In the genomic region with DNA sequence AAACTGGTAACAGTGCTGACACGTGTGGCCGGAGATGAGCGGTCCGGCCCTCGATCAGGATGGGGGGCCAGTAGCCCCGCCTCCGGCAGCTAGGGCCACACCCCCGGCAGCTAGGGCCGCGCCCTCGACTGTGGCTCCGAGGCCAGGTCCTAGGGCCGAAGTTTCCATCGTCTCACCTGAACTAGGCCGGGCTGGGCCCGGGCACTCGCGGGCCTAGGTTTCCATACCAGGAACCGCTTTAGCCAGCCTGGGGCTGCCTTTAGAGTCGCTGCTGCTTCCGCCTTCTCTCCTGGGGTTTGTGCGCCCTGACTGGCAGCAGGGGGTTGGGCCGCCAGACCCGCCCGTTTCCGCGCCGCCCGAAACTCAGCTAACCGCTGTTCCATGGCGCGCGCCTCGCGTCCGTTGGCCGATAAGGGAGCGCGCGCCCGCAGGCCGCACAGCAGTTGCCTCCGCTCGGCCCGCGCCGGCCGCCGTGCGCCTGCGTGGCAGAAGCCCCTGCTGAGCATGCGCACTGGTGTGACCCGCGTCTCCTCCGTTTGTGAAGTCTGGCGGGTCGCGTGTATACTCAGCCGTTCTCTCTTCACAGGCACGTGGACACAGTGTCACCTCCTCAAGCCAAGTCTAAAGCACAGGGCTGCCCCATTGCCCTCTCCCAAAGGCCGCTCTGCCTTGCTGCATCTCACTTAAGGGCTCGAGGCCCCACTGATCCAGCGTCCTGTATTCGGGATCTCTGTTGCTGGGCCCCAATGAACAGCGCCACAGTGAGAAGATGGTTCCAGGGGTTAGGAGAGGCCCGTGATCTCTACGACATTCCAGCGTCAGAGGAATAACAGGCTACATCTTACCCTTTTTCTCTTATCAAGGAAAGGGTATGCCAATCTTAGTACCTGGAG, we compare ENCODE assay signal across 1 cellular context.
TF ChIP-seq lines count a peak whose summit lies in the region.

A gene with protein sequence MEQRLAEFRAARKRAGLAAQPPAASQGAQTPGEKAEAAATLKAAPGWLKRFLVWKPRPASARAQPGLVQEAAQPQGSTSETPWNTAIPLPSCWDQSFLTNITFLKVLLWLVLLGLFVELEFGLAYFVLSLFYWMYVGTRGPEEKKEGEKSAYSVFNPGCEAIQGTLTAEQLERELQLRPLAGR (minus strand): TSS at position 480 of the 893 bp plus-strand sequence. CDS start 97 bp downstream, at position 383.

TF ChIP-seq in GM12878, 131 proteins besides CTCF, POLR2A, EP300 and RAD21 (continued from another document and continues in another):
- TF ChIP-seq, protein P1, sequence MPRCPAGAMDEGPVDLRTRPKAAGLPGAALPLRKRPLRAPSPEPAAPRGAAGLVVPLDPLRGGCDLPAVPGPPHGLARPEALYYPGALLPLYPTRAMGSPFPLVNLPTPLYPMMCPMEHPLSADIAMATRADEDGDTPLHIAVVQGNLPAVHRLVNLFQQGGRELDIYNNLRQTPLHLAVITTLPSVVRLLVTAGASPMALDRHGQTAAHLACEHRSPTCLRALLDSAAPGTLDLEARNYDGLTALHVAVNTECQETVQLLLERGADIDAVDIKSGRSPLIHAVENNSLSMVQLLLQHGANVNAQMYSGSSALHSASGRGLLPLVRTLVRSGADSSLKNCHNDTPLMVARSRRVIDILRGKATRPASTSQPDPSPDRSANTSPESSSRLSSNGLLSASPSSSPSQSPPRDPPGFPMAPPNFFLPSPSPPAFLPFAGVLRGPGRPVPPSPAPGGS (IDR thresholded peaks at IDR 0.05; ENCODE audit: borderline replicate concordance, insufficient read depth, low read depth, low read length, poor library complexity, severe bottlenecking) = no peak
- TF ChIP-seq, protein P2, sequence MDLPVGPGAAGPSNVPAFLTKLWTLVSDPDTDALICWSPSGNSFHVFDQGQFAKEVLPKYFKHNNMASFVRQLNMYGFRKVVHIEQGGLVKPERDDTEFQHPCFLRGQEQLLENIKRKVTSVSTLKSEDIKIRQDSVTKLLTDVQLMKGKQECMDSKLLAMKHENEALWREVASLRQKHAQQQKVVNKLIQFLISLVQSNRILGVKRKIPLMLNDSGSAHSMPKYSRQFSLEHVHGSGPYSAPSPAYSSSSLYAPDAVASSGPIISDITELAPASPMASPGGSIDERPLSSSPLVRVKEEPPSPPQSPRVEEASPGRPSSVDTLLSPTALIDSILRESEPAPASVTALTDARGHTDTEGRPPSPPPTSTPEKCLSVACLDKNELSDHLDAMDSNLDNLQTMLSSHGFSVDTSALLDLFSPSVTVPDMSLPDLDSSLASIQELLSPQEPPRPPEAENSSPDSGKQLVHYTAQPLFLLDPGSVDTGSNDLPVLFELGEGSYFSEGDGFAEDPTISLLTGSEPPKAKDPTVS (IDR thresholded peaks at IDR 0.05; ENCODE audit: low read depth, low read length) = no peak
- 0 out of 2 replicates have a peak, but pooled peaks have one; percentile 11 for TF ChIP-seq MTA2 (IDR thresholded peaks at IDR 0.05; ENCODE audit: low read depth)
- TF ChIP-seq, protein P3, sequence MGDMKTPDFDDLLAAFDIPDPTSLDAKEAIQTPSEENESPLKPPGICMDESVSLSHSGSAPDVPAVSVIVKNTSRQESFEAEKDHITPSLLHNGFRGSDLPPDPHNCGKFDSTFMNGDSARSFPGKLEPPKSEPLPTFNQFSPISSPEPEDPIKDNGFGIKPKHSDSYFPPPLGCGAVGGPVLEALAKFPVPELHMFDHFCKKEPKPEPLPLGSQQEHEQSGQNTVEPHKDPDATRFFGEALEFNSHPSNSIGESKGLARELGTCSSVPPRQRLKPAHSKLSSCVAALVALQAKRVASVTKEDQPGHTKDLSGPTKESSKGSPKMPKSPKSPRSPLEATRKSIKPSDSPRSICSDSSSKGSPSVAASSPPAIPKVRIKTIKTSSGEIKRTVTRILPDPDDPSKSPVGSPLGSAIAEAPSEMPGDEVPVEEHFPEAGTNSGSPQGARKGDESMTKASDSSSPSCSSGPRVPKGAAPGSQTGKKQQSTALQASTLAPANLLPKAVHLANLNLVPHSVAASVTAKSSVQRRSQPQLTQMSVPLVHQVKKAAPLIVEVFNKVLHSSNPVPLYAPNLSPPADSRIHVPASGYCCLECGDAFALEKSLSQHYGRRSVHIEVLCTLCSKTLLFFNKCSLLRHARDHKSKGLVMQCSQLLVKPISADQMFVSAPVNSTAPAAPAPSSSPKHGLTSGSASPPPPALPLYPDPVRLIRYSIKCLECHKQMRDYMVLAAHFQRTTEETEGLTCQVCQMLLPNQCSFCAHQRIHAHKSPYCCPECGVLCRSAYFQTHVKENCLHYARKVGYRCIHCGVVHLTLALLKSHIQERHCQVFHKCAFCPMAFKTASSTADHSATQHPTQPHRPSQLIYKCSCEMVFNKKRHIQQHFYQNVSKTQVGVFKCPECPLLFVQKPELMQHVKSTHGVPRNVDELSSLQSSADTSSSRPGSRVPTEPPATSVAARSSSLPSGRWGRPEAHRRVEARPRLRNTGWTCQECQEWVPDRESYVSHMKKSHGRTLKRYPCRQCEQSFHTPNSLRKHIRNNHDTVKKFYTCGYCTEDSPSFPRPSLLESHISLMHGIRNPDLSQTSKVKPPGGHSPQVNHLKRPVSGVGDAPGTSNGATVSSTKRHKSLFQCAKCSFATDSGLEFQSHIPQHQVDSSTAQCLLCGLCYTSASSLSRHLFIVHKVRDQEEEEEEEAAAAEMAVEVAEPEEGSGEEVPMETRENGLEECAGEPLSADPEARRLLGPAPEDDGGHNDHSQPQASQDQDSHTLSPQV (IDR thresholded peaks at IDR 0.05) = no peak
- no peak for TF ChIP-seq ETV6 (conservative IDR thresholded peaks at IDR 0.05 in 1 of 2, IDR thresholded peaks at IDR 0.05 in 1 of 2; ENCODE audit: borderline replicate concordance in 1 of 2, low read depth in 1 of 2)
- TF ChIP-seq, protein P4, sequence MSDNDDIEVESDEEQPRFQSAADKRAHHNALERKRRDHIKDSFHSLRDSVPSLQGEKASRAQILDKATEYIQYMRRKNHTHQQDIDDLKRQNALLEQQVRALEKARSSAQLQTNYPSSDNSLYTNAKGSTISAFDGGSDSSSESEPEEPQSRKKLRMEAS (IDR thresholded peaks at IDR 0.05; ENCODE audit: low read depth, low read length) = peak; percentile 70
- no peak for TF ChIP-seq WRNIP1 (IDR thresholded peaks at IDR 0.05; ENCODE audit: borderline replicate concordance, low read depth, low read length)
- TF ChIP-seq BCL11A (IDR thresholded peaks at IDR 0.05; ENCODE audit: low read depth, low read length) = no peak; the same call in 1 of the 2 replicates
- no peak for TF ChIP-seq FOXK2 (IDR thresholded peaks at IDR 0.05)
- TF ChIP-seq CBX5 (IDR thresholded peaks at IDR 0.05; ENCODE audit: low read depth) = no peak
- TF ChIP-seq, protein P5, sequence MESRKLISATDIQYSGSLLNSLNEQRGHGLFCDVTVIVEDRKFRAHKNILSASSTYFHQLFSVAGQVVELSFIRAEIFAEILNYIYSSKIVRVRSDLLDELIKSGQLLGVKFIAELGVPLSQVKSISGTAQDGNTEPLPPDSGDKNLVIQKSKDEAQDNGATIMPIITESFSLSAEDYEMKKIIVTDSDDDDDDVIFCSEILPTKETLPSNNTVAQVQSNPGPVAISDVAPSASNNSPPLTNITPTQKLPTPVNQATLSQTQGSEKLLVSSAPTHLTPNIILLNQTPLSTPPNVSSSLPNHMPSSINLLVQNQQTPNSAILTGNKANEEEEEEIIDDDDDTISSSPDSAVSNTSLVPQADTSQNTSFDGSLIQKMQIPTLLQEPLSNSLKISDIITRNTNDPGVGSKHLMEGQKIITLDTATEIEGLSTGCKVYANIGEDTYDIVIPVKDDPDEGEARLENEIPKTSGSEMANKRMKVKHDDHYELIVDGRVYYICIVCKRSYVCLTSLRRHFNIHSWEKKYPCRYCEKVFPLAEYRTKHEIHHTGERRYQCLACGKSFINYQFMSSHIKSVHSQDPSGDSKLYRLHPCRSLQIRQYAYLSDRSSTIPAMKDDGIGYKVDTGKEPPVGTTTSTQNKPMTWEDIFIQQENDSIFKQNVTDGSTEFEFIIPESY (IDR thresholded peaks at IDR 0.05) = no peak
- TF ChIP-seq EGR1 (IDR thresholded peaks at IDR 0.05; ENCODE audit: borderline replicate concordance in 1 of 2, low read depth in 2 of 2, low read length in 2 of 2) = no peak
- peak; percentile 90 for TF ChIP-seq DPF2 (IDR thresholded peaks at IDR 0.05)
- no peak for TF ChIP-seq SIX5 (IDR thresholded peaks at IDR 0.05; ENCODE audit: low read depth, low read length, severe bottlenecking)
- no peak for TF ChIP-seq YBX1 (IDR thresholded peaks at IDR 0.05)
- no peak for TF ChIP-seq IRF4 (IDR thresholded peaks at IDR 0.05; ENCODE audit: low read depth, low read length)
- no peak for TF ChIP-seq POLR2AphosphoS2 (IDR thresholded peaks at IDR 0.05; ENCODE audit: low read depth, low read length)
- no peak for TF ChIP-seq SUPT20H (IDR thresholded peaks at IDR 0.05; ENCODE audit: borderline replicate concordance, control insufficient read depth, low read depth, low read length)
- TF ChIP-seq ZNF274 (IDR thresholded peaks at IDR 0.05; ENCODE audit: insufficient read depth, insufficient read length) = no peak
- TF ChIP-seq CREB1 (IDR thresholded peaks at IDR 0.05; ENCODE audit: low read depth) = peak; percentile 39; the same call in 1 of the 2 replicates
- TF ChIP-seq RB1 (IDR thresholded peaks at IDR 0.05; ENCODE audit: borderline replicate concordance) = peak; percentile 97
- peak; percentile 40; the same call in 1 of the 2 replicates for TF ChIP-seq RFX5 (IDR thresholded peaks at IDR 0.05; ENCODE audit: low read depth, low read length)
- TF ChIP-seq PAX5 (IDR thresholded peaks at IDR 0.05; ENCODE audit: borderline replicate concordance, low read depth, low read length) = no peak
- TF ChIP-seq SRF (IDR thresholded peaks at IDR 0.05; ENCODE audit: low read depth in 2 of 2, low read length in 2 of 2) = no peak
- TF ChIP-seq SMAD5 (IDR thresholded peaks at IDR 0.05; ENCODE audit: low read depth) = no peak
- TF ChIP-seq, protein P6, sequence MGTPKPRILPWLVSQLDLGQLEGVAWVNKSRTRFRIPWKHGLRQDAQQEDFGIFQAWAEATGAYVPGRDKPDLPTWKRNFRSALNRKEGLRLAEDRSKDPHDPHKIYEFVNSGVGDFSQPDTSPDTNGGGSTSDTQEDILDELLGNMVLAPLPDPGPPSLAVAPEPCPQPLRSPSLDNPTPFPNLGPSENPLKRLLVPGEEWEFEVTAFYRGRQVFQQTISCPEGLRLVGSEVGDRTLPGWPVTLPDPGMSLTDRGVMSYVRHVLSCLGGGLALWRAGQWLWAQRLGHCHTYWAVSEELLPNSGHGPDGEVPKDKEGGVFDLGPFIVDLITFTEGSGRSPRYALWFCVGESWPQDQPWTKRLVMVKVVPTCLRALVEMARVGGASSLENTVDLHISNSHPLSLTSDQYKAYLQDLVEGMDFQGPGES (IDR thresholded peaks at IDR 0.05) = no peak
- TF ChIP-seq, protein P7, sequence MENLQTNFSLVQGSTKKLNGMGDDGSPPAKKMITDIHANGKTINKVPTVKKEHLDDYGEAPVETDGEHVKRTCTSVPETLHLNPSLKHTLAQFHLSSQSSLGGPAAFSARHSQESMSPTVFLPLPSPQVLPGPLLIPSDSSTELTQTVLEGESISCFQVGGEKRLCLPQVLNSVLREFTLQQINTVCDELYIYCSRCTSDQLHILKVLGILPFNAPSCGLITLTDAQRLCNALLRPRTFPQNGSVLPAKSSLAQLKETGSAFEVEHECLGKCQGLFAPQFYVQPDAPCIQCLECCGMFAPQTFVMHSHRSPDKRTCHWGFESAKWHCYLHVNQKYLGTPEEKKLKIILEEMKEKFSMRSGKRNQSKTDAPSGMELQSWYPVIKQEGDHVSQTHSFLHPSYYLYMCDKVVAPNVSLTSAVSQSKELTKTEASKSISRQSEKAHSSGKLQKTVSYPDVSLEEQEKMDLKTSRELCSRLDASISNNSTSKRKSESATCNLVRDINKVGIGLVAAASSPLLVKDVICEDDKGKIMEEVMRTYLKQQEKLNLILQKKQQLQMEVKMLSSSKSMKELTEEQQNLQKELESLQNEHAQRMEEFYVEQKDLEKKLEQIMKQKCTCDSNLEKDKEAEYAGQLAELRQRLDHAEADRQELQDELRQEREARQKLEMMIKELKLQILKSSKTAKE (IDR thresholded peaks at IDR 0.05; ENCODE audit: low read depth, poor library complexity, severe bottlenecking) = no peak
- TF ChIP-seq, protein P8, sequence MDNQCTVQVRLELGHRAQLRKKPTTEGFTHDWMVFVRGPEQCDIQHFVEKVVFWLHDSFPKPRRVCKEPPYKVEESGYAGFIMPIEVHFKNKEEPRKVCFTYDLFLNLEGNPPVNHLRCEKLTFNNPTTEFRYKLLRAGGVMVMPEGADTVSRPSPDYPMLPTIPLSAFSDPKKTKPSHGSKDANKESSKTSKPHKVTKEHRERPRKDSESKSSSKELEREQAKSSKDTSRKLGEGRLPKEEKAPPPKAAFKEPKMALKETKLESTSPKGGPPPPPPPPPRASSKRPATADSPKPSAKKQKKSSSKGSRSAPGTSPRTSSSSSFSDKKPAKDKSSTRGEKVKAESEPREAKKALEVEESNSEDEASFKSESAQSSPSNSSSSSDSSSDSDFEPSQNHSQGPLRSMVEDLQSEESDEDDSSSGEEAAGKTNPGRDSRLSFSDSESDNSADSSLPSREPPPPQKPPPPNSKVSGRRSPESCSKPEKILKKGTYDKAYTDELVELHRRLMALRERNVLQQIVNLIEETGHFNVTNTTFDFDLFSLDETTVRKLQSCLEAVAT (IDR thresholded peaks at IDR 0.05) = peak; percentile 82
- no peak for TF ChIP-seq NR2C2 (IDR thresholded peaks at IDR 0.05; ENCODE audit: borderline replicate concordance, control insufficient read depth, insufficient read length, low read depth)
- TF ChIP-seq BACH1 (IDR thresholded peaks at IDR 0.05; ENCODE audit: borderline replicate concordance) = no peak
- peak; percentile 53; the same call in 1 of the 2 replicates for TF ChIP-seq HDGF (IDR thresholded peaks at IDR 0.05)
- TF ChIP-seq, protein P9, sequence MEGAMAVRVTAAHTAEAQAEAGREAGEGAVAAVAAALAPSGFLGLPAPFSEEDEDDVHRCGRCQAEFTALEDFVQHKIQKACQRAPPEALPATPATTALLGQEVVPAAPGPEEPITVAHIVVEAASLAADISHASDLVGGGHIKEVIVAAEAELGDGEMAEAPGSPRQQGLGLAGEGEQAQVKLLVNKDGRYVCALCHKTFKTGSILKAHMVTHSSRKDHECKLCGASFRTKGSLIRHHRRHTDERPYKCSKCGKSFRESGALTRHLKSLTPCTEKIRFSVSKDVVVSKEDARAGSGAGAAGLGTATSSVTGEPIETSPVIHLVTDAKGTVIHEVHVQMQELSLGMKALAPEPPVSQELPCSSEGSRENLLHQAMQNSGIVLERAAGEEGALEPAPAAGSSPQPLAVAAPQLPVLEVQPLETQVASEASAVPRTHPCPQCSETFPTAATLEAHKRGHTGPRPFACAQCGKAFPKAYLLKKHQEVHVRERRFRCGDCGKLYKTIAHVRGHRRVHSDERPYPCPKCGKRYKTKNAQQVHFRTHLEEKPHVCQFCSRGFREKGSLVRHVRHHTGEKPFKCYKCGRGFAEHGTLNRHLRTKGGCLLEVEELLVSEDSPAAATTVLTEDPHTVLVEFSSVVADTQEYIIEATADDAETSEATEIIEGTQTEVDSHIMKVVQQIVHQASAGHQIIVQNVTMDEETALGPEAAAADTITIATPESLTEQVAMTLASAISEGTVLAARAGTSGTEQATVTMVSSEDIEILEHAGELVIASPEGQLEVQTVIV (IDR thresholded peaks at IDR 0.05; ENCODE audit: borderline replicate concordance, partially characterized antibody) = peak; percentile 73
- TF ChIP-seq ZZZ3 (IDR thresholded peaks at IDR 0.05; ENCODE audit: control insufficient read depth, insufficient read length, low read depth) = no peak
- no peak for TF ChIP-seq NR2C1 (IDR thresholded peaks at IDR 0.05)
